ENCODE assay signal across 1 cellular context in genomic region chr17:79457376-79457775, GRCh38.
TF ChIP-seq lines count a peak whose summit lies in the region.

No MANE protein-coding gene starts in this region.

TF ChIP-seq in H1, 55 proteins besides CTCF, POLR2A, EP300 and RAD21:
- TF ChIP-seq CBX8 (IDR thresholded peaks at IDR 0.05; ENCODE audit: borderline replicate concordance, low read depth, low read length), result no peak
- TF ChIP-seq CHD1 (IDR thresholded peaks at IDR 0.05; ENCODE audit: low read depth, low read length), result no peak
- TF ChIP-seq SUZ12 (IDR thresholded peaks at IDR 0.05; ENCODE audit: low read length), result no peak
- no peak for TF ChIP-seq TBP (IDR thresholded peaks at IDR 0.05; ENCODE audit: low read depth, low read length)
- no peak for TF ChIP-seq PHF8 (conservative IDR thresholded peaks at IDR 0.05; ENCODE audit: low read depth, low read length)
- no peak for TF ChIP-seq GTF2F1 (IDR thresholded peaks at IDR 0.05; ENCODE audit: borderline replicate concordance, low read depth, low read length)
- no peak for TF ChIP-seq MAFK (IDR thresholded peaks at IDR 0.05; ENCODE audit: low read depth, low read length)
- no peak for TF ChIP-seq TEAD4 (IDR thresholded peaks at IDR 0.05; ENCODE audit: low read depth, low read length)
- TF ChIP-seq ZNF274 (IDR thresholded peaks at IDR 0.05; ENCODE audit: borderline replicate concordance, extremely low read depth, low read length), result no peak
- TF ChIP-seq, protein P1, sequence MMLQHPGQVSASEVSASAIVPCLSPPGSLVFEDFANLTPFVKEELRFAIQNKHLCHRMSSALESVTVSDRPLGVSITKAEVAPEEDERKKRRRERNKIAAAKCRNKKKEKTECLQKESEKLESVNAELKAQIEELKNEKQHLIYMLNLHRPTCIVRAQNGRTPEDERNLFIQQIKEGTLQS (IDR thresholded peaks at IDR 0.05; ENCODE audit: insufficient read depth, low read depth, low read length), result no peak
- no peak for TF ChIP-seq EZH2 (IDR thresholded peaks at IDR 0.05; ENCODE audit: low read depth, low read length, severe bottlenecking)
- TF ChIP-seq MAX (IDR thresholded peaks at IDR 0.05), result no peak
- no peak for TF ChIP-seq SIN3A (conservative IDR thresholded peaks at IDR 0.05 in 1 of 2, IDR thresholded peaks at IDR 0.05 in 1 of 2; ENCODE audit: low read depth in 1 of 2, low read length in 2 of 2)
- TF ChIP-seq FOSL1 (IDR thresholded peaks at IDR 0.05; ENCODE audit: insufficient read depth, low read depth, low read length), result no peak
